In genomic region chrX:9352243-9352642, GRCh38 we compare ENCODE assay signal across 8 cellular contexts.
A peak's percentile ranks its signal among the peaks of the same experiment; 100 is the strongest.
DNase-seq lines count a peak whose midpoint lies in the region; ATAC-seq and TF ChIP-seq lines count a peak whose summit lies in the region.

No MANE protein-coding gene starts in this region.

- TF ChIP-seq CTCF in SU-DHL-6 (IDR thresholded peaks at IDR 0.05; ENCODE audit: insufficient read depth, low read length, poor library complexity, severe bottlenecking) = no peak

- intact Hi-C loops in activated CD4-positive, alpha-beta T cell treated with anti-CD3 and anti-CD28 coated beads, Interleukin-2, amount 10 ng/mL, durations not matched to agents 24 days and 14 days (cut with micrococcal nuclease) = loop anchor here (1.0 to 5.0 kb wide), 2 partner anchors 11 to 745 kb away; no protein-coding TSS in a partner anchor
- intact Hi-C loops in left ventricle myocardium superior (cut with micrococcal nuclease) = no loop called here

- H4K20me1 ChIP-seq in SU-DHL-6 (ENCODE audit: low read depth, low read length) = no peaks in the 10 kb centered on the region

- peak overlapping the region; percentile 12 for H2AFZ ChIP-seq in SU-DHL-6 (ENCODE audit: low read depth, low read length, severe bottlenecking)

- H3K4me1 Mint-ChIP-seq in activated CD4-positive, alpha-beta T cell treated with anti-CD3 and anti-CD28 coated beads, Interleukin-2, amount 10 ng/mL, durations not matched to agents 24 days and 14 days = peaks cover 31% of the 10 kb centered on the region
- peaks cover 20% of the 10 kb centered on the region for H3K4me1 Mint-ChIP-seq in stimulated activated memory B cell treated with anti-CD40 and anti-IgM and Interleukin-4, amounts not matched to agents 10 μg/mL and 1 μg/mL and 100 μg/mL, for 72 hours

- peak overlapping the region; percentile 41; the same call in 1 of the 2 replicates for H3K9ac ChIP-seq in SU-DHL-6 (ENCODE audit: low read length)

- H3K27ac Mint-ChIP-seq in activated CD4-positive, alpha-beta T cell treated with anti-CD3 and anti-CD28 coated beads, Interleukin-2, amount 10 ng/mL, durations not matched to agents 24 days and 14 days = peak overlapping the region; percentile 86
- peak overlapping the region; percentile 86 for H3K27ac Mint-ChIP-seq in stimulated activated memory B cell treated with anti-CD40 and anti-IgM and Interleukin-4, amounts not matched to agents 10 μg/mL and 1 μg/mL and 100 μg/mL, for 72 hours

- H3K9me2 ChIP-seq in SU-DHL-6 (replicated peaks; ENCODE audit: insufficient read depth, low read length) = no peaks in the 10 kb centered on the region

- peak overlapping the region; percentile 71 for H3K4me3 Mint-ChIP-seq in activated CD4-positive, alpha-beta T cell treated with anti-CD3 and anti-CD28 coated beads, Interleukin-2, amount 10 ng/mL, durations not matched to agents 24 days and 14 days
- peak overlapping the region; percentile 64 for H3K4me3 Mint-ChIP-seq in stimulated activated memory B cell treated with anti-CD40 and anti-IgM and Interleukin-4, amounts not matched to agents 10 μg/mL and 1 μg/mL and 100 μg/mL, for 72 hours

- peaks cover 5% of the 10 kb centered on the region for H3K36me3 Mint-ChIP-seq in activated CD4-positive, alpha-beta T cell treated with anti-CD3 and anti-CD28 coated beads, Interleukin-2, amount 10 ng/mL, durations not matched to agents 24 days and 14 days (ENCODE audit: low read depth)
- H3K36me3 Mint-ChIP-seq in stimulated activated memory B cell treated with anti-CD40 and anti-IgM and Interleukin-4, amounts not matched to agents 10 μg/mL and 1 μg/mL and 100 μg/mL, for 72 hours = no peaks in the 10 kb centered on the region

- no peaks in the 10 kb centered on the region for H3K9me3 ChIP-seq in SU-DHL-6 (ENCODE audit: insufficient read depth, low read length)

- ATAC-seq in HG02938 (IDR thresholded peaks at IDR 0.05; ENCODE audit: unreplicated experiment) = peak; percentile 57
- ATAC-seq in stimulated activated memory B cell treated with anti-CD40 and anti-IgM and Interleukin-4, amounts not matched to agents 10 μg/mL and 1 μg/mL and 100 μg/mL, for 72 hours = peak; percentile 78
- no peak for ATAC-seq in left ventricle myocardium superior

- H3K4me2 ChIP-seq in SU-DHL-6 (ENCODE audit: low read depth, low read length, poor library complexity, severe bottlenecking) = peak overlapping the region; percentile 65

- H3K9me3 Mint-ChIP-seq in activated CD4-positive, alpha-beta T cell treated with anti-CD3 and anti-CD28 coated beads, Interleukin-2, amount 10 ng/mL, durations not matched to agents 24 days and 14 days = peaks cover 12% of the 10 kb centered on the region
- peaks cover 4% of the 10 kb centered on the region for H3K9me3 Mint-ChIP-seq in stimulated activated memory B cell treated with anti-CD40 and anti-IgM and Interleukin-4, amounts not matched to agents 10 μg/mL and 1 μg/mL and 100 μg/mL, for 72 hours

- H3K27ac ChIP-seq in SU-DHL-6 (ENCODE audit: low read depth, low read length) = peak overlapping the region; percentile 85

- DNase-seq in activated CD4-positive, alpha-beta T cell treated with anti-CD3 and anti-CD28 coated beads, Interleukin-2, amount 10 ng/mL, durations not matched to agents 24 days and 14 days = no peak
- no peak for DNase-seq in activated CD4-positive, alpha-beta T cell treated with anti-CD3 and anti-CD28 coated beads, Interleukin-2, amount 50 U/mL, for 48 hours
- no peak for DNase-seq in DMS79 treated with DMSO at 0.1 percent for 48 hours (lab: John Stamatoyannopoulos, UW)
- DNase-seq in NCI-H2227 (lab: John Stamatoyannopoulos, UW; ENCODE audit: unreplicated experiment) = no peak
- no peak for DNase-seq in left ventricle myocardium superior

- H3K79me2 ChIP-seq in SU-DHL-6 (ENCODE audit: insufficient read depth, low read length) = no peaks in the 10 kb centered on the region

- H3F3A ChIP-seq in SU-DHL-6 (ENCODE audit: insufficient read depth) = peaks cover 6% of the 10 kb centered on the region; the same call in 1 of the 2 replicates

- no peaks in the 10 kb centered on the region for H3K27me3 ChIP-seq in SU-DHL-6 (ENCODE audit: low read length)

- no peaks in the 10 kb centered on the region for H3K36me3 ChIP-seq in SU-DHL-6 (ENCODE audit: low read length)

- peak overlapping the region; percentile 34 for H3K4me3 ChIP-seq in SU-DHL-6 (ENCODE audit: insufficient read depth, low read length, poor library complexity, severe bottlenecking)

- H3K27me3 Mint-ChIP-seq in activated CD4-positive, alpha-beta T cell treated with anti-CD3 and anti-CD28 coated beads, Interleukin-2, amount 10 ng/mL, durations not matched to agents 24 days and 14 days = no peaks in the 10 kb centered on the region
- no peaks in the 10 kb centered on the region for H3K27me3 Mint-ChIP-seq in stimulated activated memory B cell treated with anti-CD40 and anti-IgM and Interleukin-4, amounts not matched to agents 10 μg/mL and 1 μg/mL and 100 μg/mL, for 72 hours
